12 cellular contexts compared by ENCODE assay signal in the genomic region with DNA sequence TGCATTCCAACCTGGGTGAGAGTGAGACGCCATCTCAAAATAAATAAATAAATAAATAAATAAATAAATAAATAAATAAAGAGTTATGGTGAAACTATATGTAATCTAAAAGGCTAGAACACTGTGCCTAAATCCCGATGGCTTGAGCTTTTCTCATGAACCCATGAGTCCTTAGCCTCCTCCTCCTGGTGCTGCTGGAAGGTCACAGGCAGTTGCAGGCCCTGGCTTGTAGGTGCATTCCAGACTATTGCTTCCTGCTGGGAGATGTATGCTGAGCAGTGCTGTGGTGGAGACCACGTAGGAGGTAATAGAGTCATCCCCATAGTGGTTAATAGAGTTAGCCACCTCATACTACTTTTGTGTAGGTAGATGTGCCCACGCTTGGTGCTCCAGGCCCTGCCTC. TPM values are rescaled to one million over a fixed set of nuclear protein-coding genes. Genes with fewer than 3 reads are reported as not detected.
DNase-seq lines count a peak whose midpoint lies in the region; ATAC-seq and TF ChIP-seq lines count a peak whose summit lies in the region.
"Had no signal": no experiment of that assay in that cellular context is flagged by ENCODE, and none has a peak within 500 bp of the region (broad histone marks: within the 10 kb centered on the region; RNA-seq: fewer than 3 reads in every experiment).

No MANE protein-coding gene starts in this region.

- POLR2A ChIA-PET in WTC11 (lab: Charles Lee): interaction anchor here (0.5 to 0.9 kb wide), 2 partner anchors 12 kb away, joined by 3 to 4 read pairs; no protein-coding TSS in a partner anchor

- peak; percentile 30 for DNase-seq in H7
- no peak for DNase-seq in WTC11 (ENCODE audit: low spot score)
- peak; percentile 91 to 94 for DNase-seq in foreskin keratinocyte
- DNase-seq in stimulated activated CD4-positive, alpha-beta T cell treated with anti-CD3 and anti-CD28 coated beads, Interleukin-2, amount 100 ng/mL, for 24 hours: no peak
- DNase-seq in sciatic nerve (ENCODE audit: low spot score): no peak
- DNase-seq in DMS 273 (lab: John Stamatoyannopoulos, UW; ENCODE audit: unreplicated experiment): no peak
- DNase-seq: activated CD8-positive, alpha-beta memory T cell treated with anti-CD3 and anti-CD28 coated beads, Interleukin-2, amount 10 ng/mL, durations not matched to agents 7 days and 5 days; CD4-positive, alpha-beta memory T cell; left ventricle myocardium superior; NCI-H2081 treated with DMSO at 0.1 percent for 48 hours had no signal

- TF ChIP-seq CTCF in WTC11 (IDR thresholded peaks at IDR 0.05): no peak
- peak; percentile 3 for TF ChIP-seq CTCF in foreskin keratinocyte (conservative IDR thresholded peaks at IDR 0.05)

- no peaks in the 10 kb centered on the region for H3K36me3 ChIP-seq in H7 (replicated peaks; ENCODE audit: control insufficient read depth, insufficient read depth, low read length)

- no peaks in the 10 kb centered on the region for H3K27me3 Mint-ChIP-seq in WTC11 (ENCODE audit: low read depth)

- no peak overlapping the region for H3K4me3 ChIP-seq in H7 (ENCODE audit: insufficient read depth, low read depth, low read length)
- H3K4me3 ChIP-seq in skin epidermis: no peak overlapping the region

- H3K27ac Mint-ChIP-seq in WTC11: peak overlapping the region; percentile 99
- H3K27ac Mint-ChIP-seq: activated CD8-positive, alpha-beta memory T cell treated with anti-CD3 and anti-CD28 coated beads, Interleukin-2, amount 10 ng/mL, durations not matched to agents 7 days and 5 days; CD4-positive, alpha-beta memory T cell had no signal

- ATAC-seq in WTC11: peak; percentile 7; the same call in 1 of the 2 replicates
- peak; percentile 96 for ATAC-seq in foreskin keratinocyte
- no peak for ATAC-seq in GM19324 (IDR thresholded peaks at IDR 0.05; ENCODE audit: low FRiP score, unreplicated experiment)
- ATAC-seq in sciatic nerve: no peak
- ATAC-seq: activated CD8-positive, alpha-beta memory T cell treated with anti-CD3 and anti-CD28 coated beads, Interleukin-2, amount 10 ng/mL, durations not matched to agents 7 days and 5 days; left ventricle myocardium superior had no signal

- peak overlapping the region; percentile 63 for H3K4me3 Mint-ChIP-seq in WTC11
- H3K4me3 Mint-ChIP-seq: activated CD8-positive, alpha-beta memory T cell treated with anti-CD3 and anti-CD28 coated beads, Interleukin-2, amount 10 ng/mL, durations not matched to agents 7 days and 5 days; CD4-positive, alpha-beta memory T cell had no signal

- H3K9me3 Mint-ChIP-seq in WTC11: no peaks in the 10 kb centered on the region
- H3K9me3 Mint-ChIP-seq: CD4-positive, alpha-beta memory T cell had no signal

- no peaks in the 10 kb centered on the region for H3K36me3 Mint-ChIP-seq in WTC11
- H3K36me3 Mint-ChIP-seq: activated CD8-positive, alpha-beta memory T cell treated with anti-CD3 and anti-CD28 coated beads, Interleukin-2, amount 10 ng/mL, durations not matched to agents 7 days and 5 days; CD4-positive, alpha-beta memory T cell had no signal

- peaks cover 76% of the 10 kb centered on the region for H3K4me1 Mint-ChIP-seq in WTC11

- CTCF ChIA-PET in WTC11 (lab: Charles Lee): interaction anchor here (0.8 to 2.9 kb wide), 4 partner anchors 11 to 55 kb away, joined by 3 to 12 read pairs (median 4); a partner anchor contains a TSS

- intact Hi-C loops in sciatic nerve (cut with DNase I): no loop called here

- H3K27ac ChIP-seq in foreskin keratinocyte: peak overlapping the region; percentile 29
- peak overlapping the region in 13 of 21 experiments; percentile 13 to 82 (median 66) for H3K27ac ChIP-seq in skin epidermis

- H3K4me1 ChIP-seq in foreskin keratinocyte: peaks cover 38% of the 10 kb centered on the region

- H3K27me3 ChIP-seq in H7 (ENCODE audit: control insufficient read depth, insufficient read depth, low read length) (no peaks in the 10 kb centered on the region), foreskin keratinocyte (no peaks in the 10 kb centered on the region)

TF ChIP-seq in WTC11, 78 proteins besides CTCF, POLR2A, EP300 and RAD21:
- TF ChIP-seq NR1H2 (CRISPR knock-in tag; IDR thresholded peaks at IDR 0.05) (no peak), HMGA2 (CRISPR knock-in tag; IDR thresholded peaks at IDR 0.05) (no peak), CREB1 (CRISPR knock-in tag; IDR thresholded peaks at IDR 0.05) (no peak), KAT7 (CRISPR knock-in tag; IDR thresholded peaks at IDR 0.05; ENCODE audit: borderline replicate concordance) (no peak), RELA (CRISPR knock-in tag; IDR thresholded peaks at IDR 0.05; ENCODE audit: borderline replicate concordance) (no peak), SP1 (CRISPR knock-in tag; conservative IDR thresholded peaks at IDR 0.05) (no peak)
- TF ChIP-seq, protein P1, sequence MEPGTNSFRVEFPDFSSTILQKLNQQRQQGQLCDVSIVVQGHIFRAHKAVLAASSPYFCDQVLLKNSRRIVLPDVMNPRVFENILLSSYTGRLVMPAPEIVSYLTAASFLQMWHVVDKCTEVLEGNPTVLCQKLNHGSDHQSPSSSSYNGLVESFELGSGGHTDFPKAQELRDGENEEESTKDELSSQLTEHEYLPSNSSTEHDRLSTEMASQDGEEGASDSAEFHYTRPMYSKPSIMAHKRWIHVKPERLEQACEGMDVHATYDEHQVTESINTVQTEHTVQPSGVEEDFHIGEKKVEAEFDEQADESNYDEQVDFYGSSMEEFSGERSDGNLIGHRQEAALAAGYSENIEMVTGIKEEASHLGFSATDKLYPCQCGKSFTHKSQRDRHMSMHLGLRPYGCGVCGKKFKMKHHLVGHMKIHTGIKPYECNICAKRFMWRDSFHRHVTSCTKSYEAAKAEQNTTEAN (CRISPR knock-in tag; IDR thresholded peaks at IDR 0.05): no peak
- TF ChIP-seq, protein P2, sequence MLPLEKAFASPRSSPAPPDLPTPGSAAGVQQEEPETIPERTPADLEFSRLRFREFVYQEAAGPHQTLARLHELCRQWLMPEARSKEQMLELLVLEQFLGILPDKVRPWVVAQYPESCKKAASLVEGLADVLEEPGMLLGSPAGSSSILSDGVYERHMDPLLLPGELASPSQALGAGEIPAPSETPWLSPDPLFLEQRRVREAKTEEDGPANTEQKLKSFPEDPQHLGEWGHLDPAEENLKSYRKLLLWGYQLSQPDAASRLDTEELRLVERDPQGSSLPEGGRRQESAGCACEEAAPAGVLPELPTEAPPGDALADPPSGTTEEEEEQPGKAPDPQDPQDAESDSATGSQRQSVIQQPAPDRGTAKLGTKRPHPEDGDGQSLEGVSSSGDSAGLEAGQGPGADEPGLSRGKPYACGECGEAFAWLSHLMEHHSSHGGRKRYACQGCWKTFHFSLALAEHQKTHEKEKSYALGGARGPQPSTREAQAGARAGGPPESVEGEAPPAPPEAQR (CRISPR knock-in tag; IDR thresholded peaks at IDR 0.05): no peak
- TF ChIP-seq, protein P3, sequence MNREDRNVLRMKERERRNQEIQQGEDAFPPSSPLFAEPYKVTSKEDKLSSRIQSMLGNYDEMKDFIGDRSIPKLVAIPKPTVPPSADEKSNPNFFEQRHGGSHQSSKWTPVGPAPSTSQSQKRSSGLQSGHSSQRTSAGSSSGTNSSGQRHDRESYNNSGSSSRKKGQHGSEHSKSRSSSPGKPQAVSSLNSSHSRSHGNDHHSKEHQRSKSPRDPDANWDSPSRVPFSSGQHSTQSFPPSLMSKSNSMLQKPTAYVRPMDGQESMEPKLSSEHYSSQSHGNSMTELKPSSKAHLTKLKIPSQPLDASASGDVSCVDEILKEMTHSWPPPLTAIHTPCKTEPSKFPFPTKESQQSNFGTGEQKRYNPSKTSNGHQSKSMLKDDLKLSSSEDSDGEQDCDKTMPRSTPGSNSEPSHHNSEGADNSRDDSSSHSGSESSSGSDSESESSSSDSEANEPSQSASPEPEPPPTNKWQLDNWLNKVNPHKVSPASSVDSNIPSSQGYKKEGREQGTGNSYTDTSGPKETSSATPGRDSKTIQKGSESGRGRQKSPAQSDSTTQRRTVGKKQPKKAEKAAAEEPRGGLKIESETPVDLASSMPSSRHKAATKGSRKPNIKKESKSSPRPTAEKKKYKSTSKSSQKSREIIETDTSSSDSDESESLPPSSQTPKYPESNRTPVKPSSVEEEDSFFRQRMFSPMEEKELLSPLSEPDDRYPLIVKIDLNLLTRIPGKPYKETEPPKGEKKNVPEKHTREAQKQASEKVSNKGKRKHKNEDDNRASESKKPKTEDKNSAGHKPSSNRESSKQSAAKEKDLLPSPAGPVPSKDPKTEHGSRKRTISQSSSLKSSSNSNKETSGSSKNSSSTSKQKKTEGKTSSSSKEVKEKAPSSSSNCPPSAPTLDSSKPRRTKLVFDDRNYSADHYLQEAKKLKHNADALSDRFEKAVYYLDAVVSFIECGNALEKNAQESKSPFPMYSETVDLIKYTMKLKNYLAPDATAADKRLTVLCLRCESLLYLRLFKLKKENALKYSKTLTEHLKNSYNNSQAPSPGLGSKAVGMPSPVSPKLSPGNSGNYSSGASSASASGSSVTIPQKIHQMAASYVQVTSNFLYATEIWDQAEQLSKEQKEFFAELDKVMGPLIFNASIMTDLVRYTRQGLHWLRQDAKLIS (CRISPR knock-in tag; IDR thresholded peaks at IDR 0.05; ENCODE audit: borderline replicate concordance): no peak
- TF ChIP-seq, protein P4, sequence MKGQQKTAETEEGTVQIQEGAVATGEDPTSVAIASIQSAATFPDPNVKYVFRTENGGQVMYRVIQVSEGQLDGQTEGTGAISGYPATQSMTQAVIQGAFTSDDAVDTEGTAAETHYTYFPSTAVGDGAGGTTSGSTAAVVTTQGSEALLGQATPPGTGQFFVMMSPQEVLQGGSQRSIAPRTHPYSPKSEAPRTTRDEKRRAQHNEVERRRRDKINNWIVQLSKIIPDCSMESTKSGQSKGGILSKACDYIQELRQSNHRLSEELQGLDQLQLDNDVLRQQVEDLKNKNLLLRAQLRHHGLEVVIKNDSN (CRISPR knock-in tag; IDR thresholded peaks at IDR 0.05): no peak

RNA-seq across cellular contexts. Expression of a gene that starts 12.5 kb away (rescaled TPM):
- total RNA-seq in H7 (2014; rRNA removed; shearing (Covaris generic)): 143 and 163 TPM in 2 replicates
- total RNA-seq in WTC11 (2021): 151 to 165 TPM (median 160 TPM) in 3 replicates
- total RNA-seq in foreskin keratinocyte: 90.3 and 92.5 TPM in 2 replicates
- polyA plus RNA-seq in foreskin keratinocyte: 76.2 and 76.7 TPM in 2 replicates
- total RNA-seq in sciatic nerve: 11.0 TPM

RNA-seq across cellular contexts. Expression of a gene that starts 29.2 kb away (rescaled TPM):
- total RNA-seq in H7 (2014; rRNA removed; shearing (Covaris generic)): 24.8 and 30.2 TPM in 2 replicates
- total RNA-seq in WTC11 (2021) (31.2 to 36.4 TPM (median 35.7 TPM) in 3 replicates), foreskin keratinocyte (9.0 and 11.6 TPM in 2 replicates), sciatic nerve (35.5 TPM)
- polyA plus RNA-seq in foreskin keratinocyte: 9.0 and 10.7 TPM in 2 replicates

RNA-seq across cellular contexts. Expression of a gene that starts 29.4 kb away (rescaled TPM):
- total RNA-seq in H7 (2014; rRNA removed; shearing (Covaris generic)): 79.1 and 82.1 TPM in 2 replicates
- total RNA-seq in WTC11 (2021): 107 to 131 TPM (median 112 TPM) in 3 replicates
- 51.7 and 58.4 TPM in 2 replicates for total RNA-seq in foreskin keratinocyte
- 87.2 and 90.8 TPM in 2 replicates for polyA plus RNA-seq in foreskin keratinocyte
- total RNA-seq in sciatic nerve: 40.4 TPM

RNA-seq across cellular contexts. Expression of a gene that starts 35.0 kb away (rescaled TPM):
- 19.6 and 39.2 TPM in 2 replicates for total RNA-seq in H7 (2014; rRNA removed; shearing (Covaris generic))
- 20.8 to 27.9 TPM (median 27.0 TPM) in 3 replicates for total RNA-seq in WTC11 (2021)
- 12.6 and 14.4 TPM in 2 replicates for total RNA-seq in foreskin keratinocyte
- polyA plus RNA-seq in foreskin keratinocyte: 6.5 and 7.1 TPM in 2 replicates
- total RNA-seq in sciatic nerve: 20.9 TPM

Comparison
In these comparisons a context has a peak if more than half of its experiments do, and no peak if none do; other contexts are left out.
1. DNase-seq: peak in H7 (single experiment) and foreskin keratinocyte (2 of 2); none in WTC11 (single experiment), stimulated activated CD4-positive, alpha-beta T cell treated with anti-CD3 and anti-CD28 coated beads, Interleukin-2, amount 100 ng/mL, for 24 hours (0 of 2), sciatic nerve (single experiment) and DMS 273 (single experiment).
2. ATAC-seq: peak in WTC11 (single experiment) and foreskin keratinocyte (single experiment); none in GM19324 (single experiment) and sciatic nerve (single experiment).